Comparison of ENCODE assay signal across 8 cellular contexts in the genomic region with DNA sequence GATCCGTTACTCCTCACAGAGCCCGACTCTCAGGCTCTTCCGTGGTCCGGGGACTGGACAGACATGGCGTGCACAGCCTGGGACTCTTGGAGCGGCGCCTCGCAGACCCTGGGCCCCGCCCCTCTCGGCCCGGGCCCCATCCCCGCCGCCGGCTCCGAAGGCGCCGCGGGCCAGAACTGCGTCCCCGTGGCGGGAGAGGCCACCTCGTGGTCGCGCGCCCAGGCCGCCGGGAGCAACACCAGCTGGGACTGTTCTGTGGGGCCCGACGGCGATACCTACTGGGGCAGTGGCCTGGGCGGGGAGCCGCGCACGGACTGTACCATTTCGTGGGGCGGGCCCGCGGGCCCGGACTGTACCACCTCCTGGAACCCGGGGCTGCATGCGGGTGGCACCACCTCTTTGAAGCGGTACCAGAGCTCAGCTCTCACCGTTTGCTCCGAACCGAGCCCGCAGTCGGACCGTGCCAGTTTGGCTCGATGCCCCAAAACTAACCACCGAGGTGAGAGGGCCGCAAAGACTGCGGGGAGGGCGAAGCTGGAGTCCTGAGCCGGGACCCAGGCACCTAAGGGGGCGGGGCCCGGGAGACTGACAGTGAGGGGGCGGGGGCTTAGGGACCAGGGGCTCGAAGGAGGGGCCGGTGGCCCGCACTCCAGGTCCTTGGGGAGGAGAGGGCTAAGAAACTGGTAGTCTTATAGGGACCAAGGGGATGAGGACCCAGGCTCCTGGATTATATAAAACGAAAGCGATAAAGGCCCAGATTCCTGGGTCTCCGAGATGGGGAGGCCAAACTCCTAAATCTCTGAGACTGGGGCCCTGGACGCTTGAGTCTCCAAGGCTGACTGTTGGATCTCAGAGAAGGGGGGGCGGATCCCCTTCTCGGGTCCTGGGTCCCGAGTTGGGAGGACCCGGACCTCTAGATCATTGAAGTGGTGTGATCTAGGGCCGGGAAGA. TPM values are rescaled to one million over a fixed set of nuclear protein-coding genes. Genes with fewer than 3 reads are reported as not detected.
DNase-seq lines count a peak whose midpoint lies in the region; ATAC-seq, FAIRE-seq and TF ChIP-seq lines count a peak whose summit lies in the region.

No MANE protein-coding gene starts in this region.

- TF ChIP-seq CTCF in GM23338 (conservative IDR thresholded peaks at IDR 0.05; ENCODE audit: low read depth in 2 of 2) (no peak), NB4 (IDR thresholded peaks at IDR 0.05; ENCODE audit: low read depth, low read length) (no peak), heart right ventricle (IDR thresholded peaks at IDR 0.05) (peak in 2 of 9 donors; percentile 16 to 27), progenitor cell of endocrine pancreas (IDR thresholded peaks at IDR 0.05; ENCODE audit: unreplicated experiment) (peak; percentile 24)

- no peaks in the 10 kb centered on the region; the same call in 2 of the 3 replicates for H3K36me3 Mint-ChIP-seq in GM23338 (ENCODE audit: low read depth)
- no peaks in the 10 kb centered on the region for H3K36me3 Mint-ChIP-seq in activated naive CD8-positive, alpha-beta T cell treated with anti-CD3 and anti-CD28 coated beads, Interleukin-2, amount 50 U/mL, for 24 hours (ENCODE audit: low read depth)
- H3K36me3 Mint-ChIP-seq in progenitor cell of endocrine pancreas (ENCODE audit: insufficient read depth), result no peaks in the 10 kb centered on the region

- H3K4me1 ChIP-seq in GM23338 (ENCODE audit: insufficient read depth) (peaks cover 29% of the 10 kb centered on the region), heart right ventricle (peaks cover 5 to 47% (median 26%) of the 10 kb centered on the region in 9 donors)

- peak; percentile 69 for TF ChIP-seq POLR2A in NB4 (IDR thresholded peaks at IDR 0.05; ENCODE audit: extremely low read depth, insufficient read length)

- H3K27ac Mint-ChIP-seq in GM23338, result 0 out of 2 replicates have a peak overlapping the region, but pooled peaks have one; percentile 74
- H3K27ac Mint-ChIP-seq in activated naive CD8-positive, alpha-beta T cell treated with anti-CD3 and anti-CD28 coated beads, Interleukin-2, amount 50 U/mL, for 24 hours, result peak overlapping the region; percentile 68
- peak overlapping the region; percentile 89 for H3K27ac Mint-ChIP-seq in progenitor cell of endocrine pancreas

- DNase-seq in DMS53 (lab: John Stamatoyannopoulos, UW) (peak; percentile 97), GM23338 (ENCODE audit: low spot score) (peak; percentile 96), NB4 (ENCODE audit: low read depth) (peak; percentile 79), SW 1271 (lab: John Stamatoyannopoulos, UW) (peak; percentile 35 to 81), heart right ventricle (peak; percentile 78 to 82), progenitor cell of endocrine pancreas (ENCODE audit: low spot score, unreplicated experiment) (peak; percentile 69), urothelium cell line (ENCODE audit: low spot score) (peak; percentile 92)
- peak; percentile 81 for DNase-seq in activated naive CD8-positive, alpha-beta T cell treated with anti-CD3 and anti-CD28 coated beads, Interleukin-2, amount 50 U/mL, for 24 hours

- H2AFZ ChIP-seq in GM23338, result peak overlapping the region; percentile 96

- H3K9me3 Mint-ChIP-seq in GM23338, result no peaks in the 10 kb centered on the region; the same call in 1 of the 3 replicates
- no peaks in the 10 kb centered on the region for H3K9me3 Mint-ChIP-seq in activated naive CD8-positive, alpha-beta T cell treated with anti-CD3 and anti-CD28 coated beads, Interleukin-2, amount 50 U/mL, for 24 hours
- H3K9me3 Mint-ChIP-seq in progenitor cell of endocrine pancreas (ENCODE audit: low read depth), result no peaks in the 10 kb centered on the region

- H3K4me3 ChIP-seq in GM23338 (peak overlapping the region; percentile 78), NB4 (ENCODE audit: low read depth, low read length) (peak overlapping the region; percentile 32), heart right ventricle (peak overlapping the region; percentile 30 to 80 (median 62))

- H3K36me3 ChIP-seq in GM23338 (ENCODE audit: insufficient read depth) (no peaks in the 10 kb centered on the region), heart right ventricle (peaks cover 0 to under 1% (median 0%) of the 10 kb centered on the region in 9 donors)

- WGBS in heart right ventricle, 2 donors, result 1% methylated on average over 69 of the region's 69 CpGs

- H3K27ac ChIP-seq in GM23338 (ENCODE audit: low read depth) (peak overlapping the region; percentile 57; the same call in 1 of the 2 replicates), heart right ventricle (peak overlapping the region in 9 of 10 donors; percentile 72 to 92 (median 80))

- peaks cover 1% of the 10 kb centered on the region for H3K79me2 ChIP-seq in GM23338 (replicated peaks; ENCODE audit: insufficient read depth)

- H3K27me3 ChIP-seq in GM23338 (ENCODE audit: insufficient read depth) (peaks cover 27% of the 10 kb centered on the region; the same call in 1 of the 2 replicates), heart right ventricle (no peaks in the 10 kb centered on the region)

- H3K4me3 Mint-ChIP-seq in GM23338, result peak overlapping the region; percentile 83
- H3K4me3 Mint-ChIP-seq in activated naive CD8-positive, alpha-beta T cell treated with anti-CD3 and anti-CD28 coated beads, Interleukin-2, amount 50 U/mL, for 24 hours, result peak overlapping the region; percentile 82
- peak overlapping the region; percentile 79 for H3K4me3 Mint-ChIP-seq in progenitor cell of endocrine pancreas (ENCODE audit: low read depth)

- peaks cover 26% of the 10 kb centered on the region for H3K27me3 Mint-ChIP-seq in GM23338 (ENCODE audit: insufficient read depth, low read depth, poor library complexity)
- no peaks in the 10 kb centered on the region for H3K27me3 Mint-ChIP-seq in activated naive CD8-positive, alpha-beta T cell treated with anti-CD3 and anti-CD28 coated beads, Interleukin-2, amount 50 U/mL, for 24 hours
- peaks cover 8% of the 10 kb centered on the region for H3K27me3 Mint-ChIP-seq in progenitor cell of endocrine pancreas

- intact Hi-C loops in heart right ventricle (cut with DNase I), result loop anchor here in 3 of 10 donors (5.0 to 10.0 kb wide), 2 partner anchors 96 to 99 kb away; a partner anchor contains a TSS

- no peaks in the 10 kb centered on the region for H4K20me1 ChIP-seq in GM23338 (replicated peaks; ENCODE audit: insufficient read depth)

- no peaks in the 10 kb centered on the region for H3K9me3 ChIP-seq in heart right ventricle

- H3K9me2 ChIP-seq in GM23338 (ENCODE audit: insufficient read depth), result no peaks in the 10 kb centered on the region

- H3K4me2 ChIP-seq in GM23338, result peak overlapping the region; percentile 95

- 0 out of 2 replicates have a peak, but pooled peaks cover 15% of the 10 kb centered on the region for H3F3A ChIP-seq in GM23338 (replicated peaks; ENCODE audit: low read depth)

- H3K4me1 Mint-ChIP-seq in GM23338, result peaks cover 37% of the 10 kb centered on the region
- H3K4me1 Mint-ChIP-seq in activated naive CD8-positive, alpha-beta T cell treated with anti-CD3 and anti-CD28 coated beads, Interleukin-2, amount 50 U/mL, for 24 hours, result peaks cover 38% of the 10 kb centered on the region
- peaks cover 9% of the 10 kb centered on the region for H3K4me1 Mint-ChIP-seq in progenitor cell of endocrine pancreas (ENCODE audit: low read depth)

- FAIRE-seq in urothelium cell line (lab: Jason Lieb, UNC), result peak; percentile 69

- peak; percentile 46 for ATAC-seq in GM23338
- ATAC-seq in activated naive CD8-positive, alpha-beta T cell treated with anti-CD3 and anti-CD28 coated beads, Interleukin-2, amount 50 U/mL, for 24 hours, result peak; percentile 27
- ATAC-seq in heart right ventricle, result peak; percentile 49 to 72 (median 60)

TF ChIP-seq in GM23338, 12 proteins besides CTCF, POLR2A, EP300 and RAD21:
- no peak for TF ChIP-seq ZNF114 (CRISPR knock-in tag; IDR thresholded peaks at IDR 0.05)
- peak; percentile 25; the same call in 1 of the 2 replicates for TF ChIP-seq CREB1 (CRISPR knock-in tag; IDR thresholded peaks at IDR 0.05; ENCODE audit: low read depth)
- TF ChIP-seq ZNF331 (CRISPR knock-in tag; IDR thresholded peaks at IDR 0.05; ENCODE audit: low read depth), result no peak
- peak; percentile 88 for TF ChIP-seq POLR2AphosphoS5 (IDR thresholded peaks at IDR 0.05; ENCODE audit: low read depth)
- no peak for TF ChIP-seq STAT1 (IDR thresholded peaks at IDR 0.05; ENCODE audit: unreplicated experiment)

RNA-seq across cellular contexts. Expression of a gene that starts 2.0 kb away (rescaled TPM):
- 0.87 TPM in 1 of 2 replicates, not detected in the other for total RNA-seq in GM23338 (2014; rRNA removed; shearing (Covaris generic))
- polyA plus RNA-seq in GM23338 (2016; fragmentation: Nextera tagmentation; extraction: Ambion mirVana) (1.5 and 1.7 TPM in 2 replicates), heart right ventricle (1 to 10 TPM in 1 of 2 donors, under 1 TPM in 1; 0.59 to 1.5 TPM)
- total RNA-seq in heart right ventricle (under 1 TPM in 4 of 10 donors, not detected in 6; 0.26 to 0.55 (median 0.28) TPM), progenitor cell of endocrine pancreas (1.0 and 1.3 TPM in 2 replicates)

RNA-seq across cellular contexts. Expression of a gene that starts 4.6 kb away (rescaled TPM):
- 564 and 722 TPM in 2 replicates for total RNA-seq in GM23338 (2014; rRNA removed; shearing (Covaris generic))
- polyA plus RNA-seq in GM23338 (2016; fragmentation: Nextera tagmentation; extraction: Ambion mirVana), result 1,532 and 1,702 TPM in 2 replicates
- total RNA-seq in heart right ventricle, result 1,000 to 10,000 TPM; 1,085 to 1,585 (median 1,381) TPM
- polyA plus RNA-seq in heart right ventricle, result 1,000 to 10,000 TPM; 2,189 to 5,346 TPM
- 307 and 315 TPM in 2 replicates for total RNA-seq in progenitor cell of endocrine pancreas

RNA-seq across cellular contexts. Expression of a gene that starts 14.7 kb away (rescaled TPM):
- 58.3 and 74.7 TPM in 2 replicates for total RNA-seq in GM23338 (2014; rRNA removed; shearing (Covaris generic))
- polyA plus RNA-seq in GM23338 (2016; fragmentation: Nextera tagmentation; extraction: Ambion mirVana), result 78.2 and 82.9 TPM in 2 replicates
- total RNA-seq in heart right ventricle, result 10 to 100 TPM; 43.5 to 57.8 (median 53.2) TPM
- polyA plus RNA-seq in heart right ventricle, result 10 to 100 TPM; 76.3 to 93.1 TPM
- total RNA-seq in progenitor cell of endocrine pancreas, result 69.2 and 76.0 TPM in 2 replicates

RNA-seq across cellular contexts. Expression of a gene that starts 22.8 kb away (rescaled TPM):
- total RNA-seq in GM23338 (2014; rRNA removed; shearing (Covaris generic)), result 0.42 TPM in 1 of 2 replicates, not detected in the other
- polyA plus RNA-seq in GM23338 (2016; fragmentation: Nextera tagmentation; extraction: Ambion mirVana) (1.0 and 1.5 TPM in 2 replicates), heart right ventricle (under 1 TPM in 1 of 2 donors, not detected in 1; 0.03 TPM)
- total RNA-seq in heart right ventricle (under 1 TPM in 1 of 10 donors, not detected in 9; 0.38 TPM), progenitor cell of endocrine pancreas (not detected in 2 replicates)

RNA-seq across cellular contexts. Expression of a gene that starts 31.0 kb away (rescaled TPM):
- 17.9 and 21.9 TPM in 2 replicates for total RNA-seq in GM23338 (2014; rRNA removed; shearing (Covaris generic))
- polyA plus RNA-seq in GM23338 (2016; fragmentation: Nextera tagmentation; extraction: Ambion mirVana) (22.3 and 23.2 TPM in 2 replicates), heart right ventricle (10 to 100 TPM in 1 of 2 donors, 1 to 10 TPM in 1; 4.3 to 14.1 TPM)
- total RNA-seq in heart right ventricle (1 to 10 TPM; 3.2 to 9.3 (median 4.7) TPM), progenitor cell of endocrine pancreas (32.9 and 34.1 TPM in 2 replicates)

Comparison
In these comparisons a context has a peak if more than half of its experiments do, and no peak if none do; other contexts are left out.
1. Peak in every context shown above with its lines: DNase-seq, ATAC-seq, H3K4me3 ChIP-seq and H3K27ac ChIP-seq.